9 cellular contexts compared by ENCODE assay signal in genomic region chr2:105521176-105521575, GRCh38.
DNase-seq lines count a peak whose midpoint lies in the region; ATAC-seq and TF ChIP-seq lines count a peak whose summit lies in the region.
"Had no signal": no experiment of that assay in that cellular context is flagged by ENCODE, and none has a peak within 500 bp of the region (broad histone marks: within the 10 kb centered on the region; RNA-seq: fewer than 3 reads in every experiment).

No MANE protein-coding gene starts in this region.

- no peak overlapping the region for H3K27ac ChIP-seq in CD4-positive, CD25-positive, alpha-beta regulatory T cell (ENCODE audit: insufficient read depth, low read length, poor library complexity, severe bottlenecking)
- H3K27ac ChIP-seq in body of pancreas, result no peak overlapping the region
- no peak overlapping the region for H3K27ac ChIP-seq in mesendoderm (ENCODE audit: low read depth, low read length)

- intact Hi-C loops in body of pancreas (cut with DNase I), result no loop called here

- peaks cover 5% of the 10 kb centered on the region for H3K27me3 Mint-ChIP-seq in CD4-positive, CD25-positive, alpha-beta regulatory T cell
- H3K27me3 Mint-ChIP-seq in HFFc6 (ENCODE audit: insufficient read depth), result no peaks in the 10 kb centered on the region; the same call in 1 of the 2 replicates
- H3K27me3 Mint-ChIP-seq: activated naive CD8-positive, alpha-beta T cell treated with anti-CD3 and anti-CD28 coated beads, Interleukin-2, amount 10 ng/mL, durations not matched to agents 7 days and 5 days had no signal

- TF ChIP-seq POLR2A in body of pancreas (IDR thresholded peaks at IDR 0.05), result no peak

- H3K56ac ChIP-seq in mesendoderm (ENCODE audit: low read length), result no peak overlapping the region

- H3K9ac ChIP-seq in mesendoderm (ENCODE audit: low read length), result no peak overlapping the region

- H3K79me1 ChIP-seq in mesendoderm (ENCODE audit: low read length), result no peaks in the 10 kb centered on the region

- DNase-seq in CD4-positive, CD25-positive, alpha-beta regulatory T cell, result peak in 2 of 3 donors; percentile 15
- DNase-seq in HFFc6 (no peak), body of pancreas (no peak), mesendoderm (peak; percentile 14), NCI-H226 (no peak)
- no peak for DNase-seq in activated naive CD4-positive, alpha-beta T cell treated with anti-CD3 and anti-CD28 coated beads, Interleukin-2, amount 50 U/mL, for 16 hours
- DNase-seq: activated naive CD8-positive, alpha-beta T cell treated with anti-CD3 and anti-CD28 coated beads, Interleukin-2, amount 10 ng/mL, durations not matched to agents 7 days and 5 days had no signal

- H3K27me3 ChIP-seq in CD4-positive, CD25-positive, alpha-beta regulatory T cell (ENCODE audit: control insufficient read depth, insufficient read depth, low read length), result peaks cover 2% of the 10 kb centered on the region
- H3K27me3 ChIP-seq in body of pancreas (no peaks in the 10 kb centered on the region), mesendoderm (ENCODE audit: insufficient read depth, low read length, poor library complexity) (no peaks in the 10 kb centered on the region)

- H2AK5ac ChIP-seq in mesendoderm (ENCODE audit: low read length), result no peak overlapping the region

- H3K9me3 ChIP-seq in CD4-positive, CD25-positive, alpha-beta regulatory T cell (ENCODE audit: control insufficient read depth in 2 of 2, low read length in 2 of 2), result no peaks in the 10 kb centered on the region
- H3K9me3 ChIP-seq in body of pancreas, result no peaks in the 10 kb centered on the region

- TF ChIP-seq CTCF in HFFc6 (IDR thresholded peaks at IDR 0.05), result peak; percentile 91
- TF ChIP-seq CTCF in body of pancreas (IDR thresholded peaks at IDR 0.05), result peak in 6 of 7 experiments; percentile 26 to 69 (median 52)

- WGBS in body of pancreas, 2 donors, result 0 to 2% methylated on average over 1 of the region's 1 CpG
- no CpG with 5 or more reads among the region's 1 CpG for WGBS in mesendoderm (ENCODE audit: extremely low coverage, insufficient coverage, low lambda C conversion rate)

- no peak overlapping the region for H3K4me3 Mint-ChIP-seq in CD4-positive, CD25-positive, alpha-beta regulatory T cell
- H3K4me3 Mint-ChIP-seq in HFFc6, result no peak overlapping the region
- H3K4me3 Mint-ChIP-seq: activated naive CD8-positive, alpha-beta T cell treated with anti-CD3 and anti-CD28 coated beads, Interleukin-2, amount 10 ng/mL, durations not matched to agents 7 days and 5 days had no signal

- H2BK120ac ChIP-seq in mesendoderm (ENCODE audit: low read depth, low read length), result no peak overlapping the region

- no peak overlapping the region for H3K4ac ChIP-seq in mesendoderm (ENCODE audit: low read depth, low read length)

- H3K4me2 ChIP-seq in mesendoderm (ENCODE audit: low read length), result no peak overlapping the region

- H3K79me2 ChIP-seq in mesendoderm (ENCODE audit: control insufficient read depth, insufficient read depth, low read length), result no peaks in the 10 kb centered on the region

- no peak for ATAC-seq in CD4-positive, CD25-positive, alpha-beta regulatory T cell (ENCODE audit: low read depth in 2 of 2)
- no peak for ATAC-seq in body of pancreas
- ATAC-seq in HG03039 (IDR thresholded peaks at IDR 0.05; ENCODE audit: unreplicated experiment), result no peak
- ATAC-seq in GM19395 (IDR thresholded peaks at IDR 0.05; ENCODE audit: unreplicated experiment), result no peak

- no peak overlapping the region for H4K5ac ChIP-seq in mesendoderm (ENCODE audit: low read length)

- H3K23ac ChIP-seq in mesendoderm (ENCODE audit: low read length), result no peak overlapping the region

- no peaks in the 10 kb centered on the region for H3K4me1 Mint-ChIP-seq in CD4-positive, CD25-positive, alpha-beta regulatory T cell
- peaks cover 43% of the 10 kb centered on the region for H3K4me1 Mint-ChIP-seq in HFFc6 (ENCODE audit: low read depth)
- H3K4me1 Mint-ChIP-seq: activated naive CD8-positive, alpha-beta T cell treated with anti-CD3 and anti-CD28 coated beads, Interleukin-2, amount 10 ng/mL, durations not matched to agents 7 days and 5 days had no signal

- no peak overlapping the region for H3K27ac Mint-ChIP-seq in CD4-positive, CD25-positive, alpha-beta regulatory T cell
- H3K27ac Mint-ChIP-seq in HFFc6, result no peak overlapping the region
- H3K27ac Mint-ChIP-seq: activated naive CD8-positive, alpha-beta T cell treated with anti-CD3 and anti-CD28 coated beads, Interleukin-2, amount 10 ng/mL, durations not matched to agents 7 days and 5 days had no signal

- H2BK15ac ChIP-seq in mesendoderm (replicated peaks; ENCODE audit: low read depth), result no peak overlapping the region

- H3K18ac ChIP-seq in mesendoderm (ENCODE audit: low read length), result no peak overlapping the region

- no peak overlapping the region for H2BK5ac ChIP-seq in mesendoderm (ENCODE audit: low read length)

- no peaks in the 10 kb centered on the region for H3K4me1 ChIP-seq in CD4-positive, CD25-positive, alpha-beta regulatory T cell (ENCODE audit: control insufficient read depth, insufficient read depth, low read length, poor library complexity, severe bottlenecking)
- H3K4me1 ChIP-seq in body of pancreas (peaks cover 8% of the 10 kb centered on the region), mesendoderm (ENCODE audit: control insufficient read depth, low read depth, low read length) (no peaks in the 10 kb centered on the region)

- H3K36me3 Mint-ChIP-seq in CD4-positive, CD25-positive, alpha-beta regulatory T cell, result no peaks in the 10 kb centered on the region
- no peaks in the 10 kb centered on the region for H3K36me3 Mint-ChIP-seq in HFFc6 (ENCODE audit: low read depth)
- H3K36me3 Mint-ChIP-seq: activated naive CD8-positive, alpha-beta T cell treated with anti-CD3 and anti-CD28 coated beads, Interleukin-2, amount 10 ng/mL, durations not matched to agents 7 days and 5 days had no signal

- no peaks in the 10 kb centered on the region for H3K9me3 Mint-ChIP-seq in CD4-positive, CD25-positive, alpha-beta regulatory T cell
- no peaks in the 10 kb centered on the region for H3K9me3 Mint-ChIP-seq in HFFc6
- H3K9me3 Mint-ChIP-seq: activated naive CD8-positive, alpha-beta T cell treated with anti-CD3 and anti-CD28 coated beads, Interleukin-2, amount 10 ng/mL, durations not matched to agents 7 days and 5 days had no signal

- H3K4me3 ChIP-seq in CD4-positive, CD25-positive, alpha-beta regulatory T cell (ENCODE audit: low read depth, low read length), result no peak overlapping the region
- no peak overlapping the region for H3K4me3 ChIP-seq in body of pancreas
- H3K4me3 ChIP-seq in mesendoderm (ENCODE audit: low read length), result no peak overlapping the region

- H4K8ac ChIP-seq in mesendoderm (ENCODE audit: low read depth, low read length), result no peak overlapping the region

- no peaks in the 10 kb centered on the region for H3K36me3 ChIP-seq in CD4-positive, CD25-positive, alpha-beta regulatory T cell (ENCODE audit: control insufficient read depth, insufficient read depth, low read length)
- no peaks in the 10 kb centered on the region for H3K36me3 ChIP-seq in body of pancreas (replicated peaks in 1 of 2; ENCODE audit: insufficient read depth in 1 of 2, low read depth in 2 of 2)
- H3K36me3 ChIP-seq in mesendoderm (ENCODE audit: control insufficient read depth, insufficient read depth, low read length), result no peaks in the 10 kb centered on the region

Comparison
In these comparisons a context has a peak if more than half of its experiments do, and no peak if none do; other contexts are left out.
1. DNase-seq: peak in CD4-positive, CD25-positive, alpha-beta regulatory T cell (2 of 3) and mesendoderm (single experiment); none in HFFc6 (single experiment), body of pancreas (0 of 4), NCI-H226 (single experiment) and activated naive CD4-positive, alpha-beta T cell treated with anti-CD3 and anti-CD28 coated beads, Interleukin-2, amount 50 U/mL, for 16 hours (single experiment).